Comparison of ENCODE assay signal across 9 cellular contexts in the genomic region with DNA sequence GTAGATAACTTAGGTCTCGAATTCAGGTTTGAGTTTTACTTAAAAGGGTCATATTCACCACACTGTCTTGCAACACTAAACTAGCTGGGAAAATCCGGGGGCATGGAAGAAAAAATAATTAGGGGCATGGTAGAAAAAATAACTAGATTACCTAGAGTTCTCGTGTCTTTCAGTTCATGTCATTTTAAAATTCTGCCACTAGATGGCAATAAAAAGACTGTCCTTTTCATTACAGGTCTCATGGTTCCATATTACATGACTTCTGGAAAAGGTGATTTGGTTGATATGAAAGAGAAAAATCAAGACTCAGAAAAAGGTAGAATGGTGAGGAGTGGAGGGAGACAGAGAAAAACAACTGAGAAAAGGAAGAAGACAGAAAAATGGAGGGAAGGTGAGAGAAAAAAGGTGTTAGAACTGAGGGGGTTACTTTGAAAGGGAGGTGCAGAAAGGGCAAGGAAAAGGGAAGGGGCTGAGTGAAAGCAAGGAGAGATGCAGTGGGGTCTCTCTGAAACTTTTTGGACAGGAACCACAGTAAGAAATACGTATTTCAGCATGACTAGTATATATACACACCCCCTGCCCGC.
DNase-seq lines count a peak whose midpoint lies in the region; ATAC-seq and TF ChIP-seq lines count a peak whose summit lies in the region.
"Had no signal": no experiment of that assay in that cellular context is flagged by ENCODE, and none has a peak within 500 bp of the region (broad histone marks: within the 10 kb centered on the region; RNA-seq: fewer than 3 reads in every experiment).

No MANE protein-coding gene starts in this region.

- no peaks in the 10 kb centered on the region for H4K20me1 ChIP-seq in mammary epithelial cell (ENCODE audit: insufficient read depth, low read length)

- H3K27me3 Mint-ChIP-seq in natural killer cell (ENCODE audit: low read depth in 2 of 2) = no peaks in the 10 kb centered on the region
- H3K27me3 Mint-ChIP-seq in natural killer cell treated with Interleukin-12 subunit alpha and Interleukin-12 subunit beta and Interleukin-15 and Interleukin-18, amount 100 ng/mL, for 72 hours = no peaks in the 10 kb centered on the region

- TF ChIP-seq CTCF in natural killer cell (IDR thresholded peaks at IDR 0.05) (peak; percentile 87), mammary epithelial cell (conservative IDR thresholded peaks at IDR 0.05 in 1 of 2, IDR thresholded peaks at IDR 0.05 in 1 of 2; ENCODE audit: extremely low read depth in 1 of 2, insufficient read depth in 1 of 2, low read depth in 1 of 2, low read length in 2 of 2) (peak; percentile 54 to 61)

- no peak overlapping the region for H2AFZ ChIP-seq in mammary epithelial cell (ENCODE audit: low read depth, low read length)

- CTCF ChIA-PET in mammary epithelial cell (lab: Charles Lee; ENCODE audit: low non-redundant PET) = no interaction called here

- intact Hi-C loops in natural killer cell (cut with micrococcal nuclease) (loop anchor here (1.0 to 5.0 kb wide), 2 partner anchors 452 to 1382 kb away; no protein-coding TSS in a partner anchor), mammary epithelial cell (cut with micrococcal nuclease) (loop anchor here (1.0 to 5.0 kb wide), 4 partner anchors 300 to 1422 kb away; no protein-coding TSS in a partner anchor)

- peaks cover 2% of the 10 kb centered on the region for H3K79me2 ChIP-seq in mammary epithelial cell (ENCODE audit: insufficient read depth, low read length)

- H3K36me3 Mint-ChIP-seq in natural killer cell = no peaks in the 10 kb centered on the region
- no peaks in the 10 kb centered on the region for H3K36me3 Mint-ChIP-seq in natural killer cell treated with Interleukin-12 subunit alpha and Interleukin-12 subunit beta and Interleukin-15 and Interleukin-18, amount 100 ng/mL, for 72 hours

- no TSS peak for BruUV-seq in mammary epithelial cell (replicated peaks; lab: Mats Ljungman, UMichigan)

- WGBS in mammary epithelial cell (ENCODE audit: low coverage, missing lambda C conversion rate) = 32% methylated on average over 5 of the region's 5 CpGs

- H3K36me3 ChIP-seq in mammary epithelial cell (ENCODE audit: insufficient read depth, low read length) = no peaks in the 10 kb centered on the region

- H3K4me1 ChIP-seq in mammary epithelial cell (ENCODE audit: insufficient read depth, low read length) = no peaks in the 10 kb centered on the region

- no peak overlapping the region for H3K9ac ChIP-seq in mammary epithelial cell (ENCODE audit: insufficient read depth, low read length)

- no peaks in the 10 kb centered on the region for H3K9me3 Mint-ChIP-seq in natural killer cell
- no peaks in the 10 kb centered on the region for H3K9me3 Mint-ChIP-seq in natural killer cell treated with Interleukin-12 subunit alpha and Interleukin-12 subunit beta and Interleukin-15 and Interleukin-18, amount 100 ng/mL, for 72 hours

- dilution Hi-C loops in mammary epithelial cell (cut with HindIII; ENCODE audit: low sequenced_read_pairs) = no loop called here

- H3K27me3 ChIP-seq in mammary epithelial cell (ENCODE audit: insufficient read depth, low read length) = no peaks in the 10 kb centered on the region

- DNase-seq in natural killer cell (no peak), NCI-H226 (peak; percentile 32), mammary epithelial cell (peak; percentile 36), left lobe of liver (ENCODE audit: low spot score) (no peak), substantia nigra (lab: John Stamatoyannopoulos, UW) (no peak)
- DNase-seq in natural killer cell treated with Interleukin-12 subunit alpha and Interleukin-12 subunit beta and Interleukin-15 and Interleukin-18, amount 100 ng/mL, for 72 hours (ENCODE audit: low spot score) = no peak
- no peak for DNase-seq in stimulated activated CD4-positive, alpha-beta T cell treated with anti-CD3 and anti-CD28 coated beads, Interleukin-4, amount 100 ng/mL, for 24 hours

- H3K4me2 ChIP-seq in mammary epithelial cell (ENCODE audit: insufficient read depth, low read depth, low read length) = no peak overlapping the region

- in situ Hi-C loops in mammary epithelial cell (cut with MboI; ENCODE audit: low sequenced_read_pairs in 2 of 2) = loop anchor here (25.0 kb wide), 1 partner anchor 452 kb away; no protein-coding TSS in a partner anchor

- H3K27ac ChIP-seq in mammary epithelial cell (ENCODE audit: insufficient read depth, low read depth, low read length) (no peak overlapping the region), substantia nigra (ENCODE audit: low read depth, low read length, poor library complexity, severe bottlenecking) (no peak overlapping the region)
- H3K27ac ChIP-seq: epithelial cell of prostate had no signal

- no peak overlapping the region for H3K4me3 ChIP-seq in mammary epithelial cell (replicated peaks in 1 of 3; ENCODE audit: insufficient read depth in 1 of 3, low read depth in 2 of 3, low read length in 3 of 3)

- ATAC-seq in natural killer cell (peak in 2 of 3 donors; percentile 59 to 60), HG02763 (IDR thresholded peaks at IDR 0.05; ENCODE audit: unreplicated experiment) (peak; percentile 57), left lobe of liver (peak; percentile 91)
- ATAC-seq in natural killer cell treated with Interleukin-12 subunit alpha and Interleukin-12 subunit beta and Interleukin-15 and Interleukin-18, amount 100 ng/mL, for 72 hours = no peak

- H3K4me3 Mint-ChIP-seq in natural killer cell = no peak overlapping the region
- H3K4me3 Mint-ChIP-seq in natural killer cell treated with Interleukin-12 subunit alpha and Interleukin-12 subunit beta and Interleukin-15 and Interleukin-18, amount 100 ng/mL, for 72 hours = no peak overlapping the region

- peaks cover 29 to 43% of the 10 kb centered on the region in 2 donors for H3K4me1 Mint-ChIP-seq in natural killer cell
- H3K4me1 Mint-ChIP-seq in natural killer cell treated with Interleukin-12 subunit alpha and Interleukin-12 subunit beta and Interleukin-15 and Interleukin-18, amount 100 ng/mL, for 72 hours (ENCODE audit: low read depth in 2 of 2) = peaks cover 12 to 15% of the 10 kb centered on the region in 2 donors

- no peaks in the 10 kb centered on the region for H3K9me3 ChIP-seq in mammary epithelial cell (replicated peaks; ENCODE audit: insufficient read depth, low read length)

- no peak overlapping the region for H3K27ac Mint-ChIP-seq in natural killer cell
- no peak overlapping the region for H3K27ac Mint-ChIP-seq in natural killer cell treated with Interleukin-12 subunit alpha and Interleukin-12 subunit beta and Interleukin-15 and Interleukin-18, amount 100 ng/mL, for 72 hours

Comparison
In these comparisons a context has a peak if more than half of its experiments do, and no peak if none do; other contexts are left out.
1. ATAC-seq: peak in natural killer cell (2 of 3), HG02763 (single experiment) and left lobe of liver (single experiment); none in natural killer cell treated with Interleukin-12 subunit alpha and Interleukin-12 subunit beta and Interleukin-15 and Interleukin-18, amount 100 ng/mL, for 72 hours (0 of 2).
2. DNase-seq: peak in NCI-H226 (single experiment) and mammary epithelial cell (single experiment); none in natural killer cell (single experiment), natural killer cell treated with Interleukin-12 subunit alpha and Interleukin-12 subunit beta and Interleukin-15 and Interleukin-18, amount 100 ng/mL, for 72 hours (single experiment), left lobe of liver (single experiment), substantia nigra (0 of 49) and stimulated activated CD4-positive, alpha-beta T cell treated with anti-CD3 and anti-CD28 coated beads, Interleukin-4, amount 100 ng/mL, for 24 hours (single experiment).